26 cellular contexts compared by ENCODE assay signal in genomic region chr6:113676057-113676456, GRCh38.
A peak's percentile ranks its signal among the peaks of the same experiment; 100 is the strongest.
DNase-seq lines count a peak whose midpoint lies in the region; ATAC-seq, FAIRE-seq and TF ChIP-seq lines count a peak whose summit lies in the region.
"Had no signal": no experiment of that assay in that cellular context is flagged by ENCODE, and none has a peak within 500 bp of the region (broad histone marks: within the 10 kb centered on the region; RNA-seq: fewer than 3 reads in every experiment).

No MANE protein-coding gene starts in this region.

- FAIRE-seq in H1 (lab: Jason Lieb, UNC) = no peak
- FAIRE-seq: A549, D721Med, GM12891, GM18507 had no signal

- H3K18ac ChIP-seq in H1 (ENCODE audit: extremely low read depth, low read length) = no peak overlapping the region
- H3K18ac ChIP-seq in neuronal stem cell (ENCODE audit: low read length) = no peak overlapping the region

- no peak overlapping the region for H3K14ac ChIP-seq in H1 (ENCODE audit: insufficient read length)
- H3K14ac ChIP-seq in neuronal stem cell (ENCODE audit: low read length) = no peak overlapping the region

- TF ChIP-seq EP300 in H1 (IDR thresholded peaks at IDR 0.05; ENCODE audit: borderline replicate concordance in 1 of 2, low read depth in 2 of 2, low read length in 2 of 2) (no peak), tibial nerve (IDR thresholded peaks at IDR 0.05) (no peak)

- H3K23me2 ChIP-seq in H1 (ENCODE audit: low read depth, low read length) = no peaks in the 10 kb centered on the region

- H3K27ac Mint-ChIP-seq in GM23338 = peak overlapping the region; percentile 59; the same call in 1 of the 2 replicates
- H3K27ac Mint-ChIP-seq in HFFc6 = no peak overlapping the region
- H3K27ac Mint-ChIP-seq: CD4-positive, alpha-beta T cell had no signal

- H3K27me3 ChIP-seq in GM23338 (ENCODE audit: insufficient read depth) (no peaks in the 10 kb centered on the region), H1 (replicated peaks in 1 of 4; ENCODE audit: control insufficient read depth in 3 of 4, extremely low read depth in 1 of 4, insufficient read depth in 3 of 4, low read length in 3 of 4) (no peaks in the 10 kb centered on the region), neuronal stem cell (ENCODE audit: control insufficient read depth in 3 of 3, insufficient read depth in 3 of 3, low read depth in 1 of 3, low read length in 3 of 3) (no peaks in the 10 kb centered on the region), tibial nerve (no peaks in the 10 kb centered on the region)
- H3K27me3 ChIP-seq: BE2C; BLaER1 treated with 17β-estradiol and CSF1 and Interleukin-3, amounts not matched to agents 10 nM and 100 nM had no signal

- H4K91ac ChIP-seq in H1 (replicated peaks; ENCODE audit: insufficient read length, low read length) (no peak overlapping the region), neuronal stem cell (ENCODE audit: low read depth, low read length, poor library complexity) (no peak overlapping the region)

- H4K5ac ChIP-seq in H1 (ENCODE audit: insufficient read length, low read depth, low read length) = no peak overlapping the region

- no peaks in the 10 kb centered on the region for H3K9me2 ChIP-seq in GM23338 (ENCODE audit: insufficient read depth)

- H3K4me2 ChIP-seq in GM23338 (no peak overlapping the region; the same call in 1 of the 2 replicates), H1 (ENCODE audit: insufficient read depth in 1 of 2, low read depth in 2 of 2, low read length in 2 of 2) (no peak overlapping the region), neuronal stem cell (ENCODE audit: insufficient read depth, low read length, poor library complexity, severe bottlenecking) (no peak overlapping the region)
- H3K4me2 ChIP-seq: A549; BLaER1 treated with 17β-estradiol and CSF1 and Interleukin-3, amounts not matched to agents 10 nM and 100 nM had no signal

- no peak for DNase-seq in GM23338 (ENCODE audit: low spot score)
- no peak for DNase-seq in H1 (ENCODE audit: low read depth in 1 of 2, low spot score in 2 of 2)
- no peak for DNase-seq in neuronal stem cell (ENCODE audit: low spot score)
- DNase-seq in tibial nerve (ENCODE audit: low spot score in 2 of 2) = no peak
- no peak for DNase-seq in HFFc6
- no peak for DNase-seq in NCI-H1436 (lab: John Stamatoyannopoulos, UW)
- DNase-seq: 8988T; ACHN; AML-193; BE2C; CD4-positive, alpha-beta T cell; CD8-positive, alpha-beta memory T cell; DMS 273 treated with DMSO at 0.1 percent for 48 hours; DMS79; EL; GDM1; GOT3; H7; HCEC 1CT had no signal

- TF ChIP-seq RAD21 in H1 (IDR thresholded peaks at IDR 0.05 in 1 of 2, conservative IDR thresholded peaks at IDR 0.05 in 1 of 2; ENCODE audit: low read depth in 2 of 2, low read length in 2 of 2) = no peak

- TF ChIP-seq CTCF in GM23338 (conservative IDR thresholded peaks at IDR 0.05; ENCODE audit: low read depth in 2 of 2) (no peak), H1 (IDR thresholded peaks at IDR 0.05; ENCODE audit: control extremely low read depth in 1 of 3, insufficient read depth in 1 of 3, low read depth in 1 of 3, low read length in 3 of 3) (no peak), tibial nerve (IDR thresholded peaks at IDR 0.05) (no peak), HFFc6 (IDR thresholded peaks at IDR 0.05) (no peak)

- H3K27ac ChIP-seq in GM23338 (ENCODE audit: low read depth) (no peak overlapping the region; the same call in 1 of the 2 replicates), H1 (ENCODE audit: low read depth, low read length) (no peak overlapping the region), neuronal stem cell (replicated peaks; ENCODE audit: low read length) (no peak overlapping the region), tibial nerve (no peak overlapping the region)
- H3K27ac ChIP-seq: A549; BLaER1 treated with 17β-estradiol and CSF1 and Interleukin-3, amounts not matched to agents 10 nM and 100 nM had no signal

- H4K8ac ChIP-seq in H1 (ENCODE audit: extremely low read depth, insufficient read depth, low read length) = no peak overlapping the region
- no peak overlapping the region for H4K8ac ChIP-seq in neuronal stem cell (ENCODE audit: low read depth, low read length)

- H3K9me3 ChIP-seq in H1 (ENCODE audit: insufficient read depth in 2 of 2, low read depth in 1 of 2, low read length in 1 of 2) (no peaks in the 10 kb centered on the region), neuronal stem cell (replicated peaks in 1 of 2; ENCODE audit: control insufficient read depth in 2 of 2, insufficient read depth in 1 of 2, low read depth in 1 of 2, low read length in 2 of 2) (no peaks in the 10 kb centered on the region), tibial nerve (no peaks in the 10 kb centered on the region)
- H3K9me3 ChIP-seq: A549; BE2C; BLaER1 treated with 17β-estradiol and CSF1 and Interleukin-3, amounts not matched to agents 10 nM and 100 nM had no signal

- H3K4me3 ChIP-seq in GM23338 = no peak overlapping the region
- H3K4me3 ChIP-seq in H1 (ENCODE audit: extremely low read depth in 1 of 4, insufficient read depth in 2 of 4, low read depth in 3 of 4, low read length in 4 of 4) = no peak overlapping the region
- no peak overlapping the region for H3K4me3 ChIP-seq in neuronal stem cell (ENCODE audit: low read length in 2 of 2)
- no peak overlapping the region for H3K4me3 ChIP-seq in tibial nerve
- H3K4me3 ChIP-seq: A549; BLaER1 treated with 17β-estradiol and CSF1 and Interleukin-3, amounts not matched to agents 10 nM and 100 nM had no signal

- no peaks in the 10 kb centered on the region for H3K9me3 Mint-ChIP-seq in GM23338
- H3K9me3 Mint-ChIP-seq in HFFc6 = no peaks in the 10 kb centered on the region
- H3K9me3 Mint-ChIP-seq: CD4-positive, alpha-beta T cell had no signal

- CTCF ChIA-PET in H1 (lab: Charles Lee; ENCODE audit: partially characterized antibody) = interaction anchor here (0.6 kb wide), 2 partner anchors 114 to 146 kb away, joined by 3 read pairs; no protein-coding TSS in a partner anchor

- TF ChIP-seq POLR2A in H1 (IDR thresholded peaks at IDR 0.05; ENCODE audit: control extremely low read depth in 1 of 2, low read depth in 2 of 2, low read length in 2 of 2) = no peak
- TF ChIP-seq POLR2A in tibial nerve (IDR thresholded peaks at IDR 0.05) = no peak

- H3K9ac ChIP-seq in H1 (replicated peaks in 1 of 4; ENCODE audit: extremely low read depth in 1 of 4, low read depth in 3 of 4, low read length in 3 of 4) = no peak overlapping the region
- no peak overlapping the region for H3K9ac ChIP-seq in neuronal stem cell (ENCODE audit: low read depth, low read length, poor library complexity)
- H3K9ac ChIP-seq: BLaER1 treated with 17β-estradiol and CSF1 and Interleukin-3, amounts not matched to agents 10 nM and 100 nM had no signal

- H3F3A ChIP-seq in GM23338 (replicated peaks; ENCODE audit: low read depth) = no peaks in the 10 kb centered on the region

- H2BK120ac ChIP-seq in H1 (replicated peaks; ENCODE audit: low read depth, low read length) (no peak overlapping the region), neuronal stem cell (ENCODE audit: low read depth, low read length) (no peak overlapping the region)

- H3K36me3 Mint-ChIP-seq in GM23338 (ENCODE audit: low read depth) = no peaks in the 10 kb centered on the region
- H3K36me3 Mint-ChIP-seq in HFFc6 (ENCODE audit: low read depth) = no peaks in the 10 kb centered on the region
- H3K36me3 Mint-ChIP-seq: CD14-positive monocyte; CD8-positive, alpha-beta memory T cell had no signal

- no peak overlapping the region for H2BK20ac ChIP-seq in H1 (ENCODE audit: low read length)

- no peak overlapping the region for H3K4me3 Mint-ChIP-seq in GM23338
- H3K4me3 Mint-ChIP-seq in HFFc6 = no peak overlapping the region
- H3K4me3 Mint-ChIP-seq: CD14-positive monocyte; CD4-positive, alpha-beta T cell; CD8-positive, alpha-beta memory T cell had no signal

- WGBS in H1 (ENCODE audit: extremely low coverage in 1 of 2, insufficient coverage in 1 of 2, insufficient read length in 1 of 2, insufficient replicate concordance in 2 of 2, low coverage in 1 of 2, low lambda C conversion rate in 2 of 2, missing lambda C conversion rate in 1 of 2), 2 experiments = 91% methylated on average over 4 of the region's 4 CpGs; no CpG with 5 or more reads in 1 of the 2 experiments
- WGBS in neuronal stem cell (ENCODE audit: extremely low coverage in 2 of 2, insufficient read length in 2 of 2, insufficient replicate concordance in 1 of 2), 2 donors = no CpG with 5 or more reads among the region's 4 CpGs
- WGBS in tibial nerve, 2 donors = 54% methylated on average over 4 of the region's 4 CpGs

- no peaks in the 10 kb centered on the region for H3K36me3 ChIP-seq in GM23338 (ENCODE audit: insufficient read depth)
- H3K36me3 ChIP-seq in H1 (ENCODE audit: control insufficient read depth in 2 of 4, insufficient read depth in 4 of 4, low read length in 3 of 4) = no peaks in the 10 kb centered on the region
- H3K36me3 ChIP-seq in neuronal stem cell (replicated peaks in 1 of 2; ENCODE audit: control insufficient read depth in 2 of 2, insufficient read depth in 2 of 2, low read length in 2 of 2) = no peaks in the 10 kb centered on the region
- H3K36me3 ChIP-seq in tibial nerve = no peaks in the 10 kb centered on the region
- H3K36me3 ChIP-seq: BE2C; BLaER1 treated with 17β-estradiol and CSF1 and Interleukin-3, amounts not matched to agents 10 nM and 100 nM had no signal

- H2BK5ac ChIP-seq in H1 (ENCODE audit: low read depth, low read length) = no peak overlapping the region
- H2BK5ac ChIP-seq in neuronal stem cell (ENCODE audit: low read length) = no peak overlapping the region

- H2BK15ac ChIP-seq in H1 (ENCODE audit: low read length) (no peak overlapping the region), neuronal stem cell (ENCODE audit: low read length) (no peak overlapping the region)

- H3K23ac ChIP-seq in H1 (ENCODE audit: insufficient read length) (no peak overlapping the region), neuronal stem cell (ENCODE audit: low read depth, low read length, poor library complexity) (no peak overlapping the region)

- H3K79me2 ChIP-seq in GM23338 (replicated peaks; ENCODE audit: insufficient read depth) (no peaks in the 10 kb centered on the region), H1 (ENCODE audit: control insufficient read depth in 1 of 2, insufficient read depth in 2 of 2, low read length in 2 of 2) (no peaks in the 10 kb centered on the region)

- peaks cover 34% of the 10 kb centered on the region for H3K4me1 ChIP-seq in GM23338 (ENCODE audit: insufficient read depth)
- peaks cover 3 to 22% (median 18%) of the 10 kb centered on the region in 4 experiments; a peak in 5 of 7 replicates for H3K4me1 ChIP-seq in H1 (replicated peaks in 1 of 4; ENCODE audit: control insufficient read depth in 3 of 4, insufficient read depth in 4 of 4, low read length in 3 of 4)
- peaks cover 6 to 10% of the 10 kb centered on the region in 2 donors for H3K4me1 ChIP-seq in neuronal stem cell (ENCODE audit: control insufficient read depth in 2 of 2, insufficient read depth in 1 of 2, low read depth in 1 of 2, low read length in 2 of 2)
- H3K4me1 ChIP-seq in tibial nerve = peaks cover 0 to 27% (median 8%) of the 10 kb centered on the region in 4 donors

- H3K56ac ChIP-seq in H1 (replicated peaks; ENCODE audit: insufficient read length, low read depth, low read length) = no peak overlapping the region

- H4K20me1 ChIP-seq in GM23338 (replicated peaks; ENCODE audit: insufficient read depth) (no peaks in the 10 kb centered on the region), H1 (replicated peaks in 1 of 2; ENCODE audit: control insufficient read depth in 1 of 2, insufficient read depth in 2 of 2, low read length in 2 of 2) (no peaks in the 10 kb centered on the region)
- H4K20me1 ChIP-seq: BLaER1 treated with 17β-estradiol and CSF1 and Interleukin-3, amounts not matched to agents 10 nM and 100 nM had no signal

- H3K4ac ChIP-seq in H1 (replicated peaks; ENCODE audit: insufficient read length, low read depth, low read length) (no peak overlapping the region), neuronal stem cell (ENCODE audit: low read length) (no peak overlapping the region)

- peak overlapping the region; percentile 74; the same call in 1 of the 2 replicates for H2AFZ ChIP-seq in GM23338
- H2AFZ ChIP-seq in H1 (ENCODE audit: low read length) = 0 out of 2 replicates have a peak overlapping the region, but pooled peaks have one; percentile 21
- H2AFZ ChIP-seq in neuronal stem cell (ENCODE audit: low read length) = peak overlapping the region; percentile 2

- H3K79me1 ChIP-seq in H1 (ENCODE audit: low read depth, low read length) (no peaks in the 10 kb centered on the region), neuronal stem cell (ENCODE audit: low read depth, low read length) (no peaks in the 10 kb centered on the region)

- POLR2A ChIA-PET in H1 (lab: Charles Lee; ENCODE audit: partially characterized antibody) = no interaction called here

- H2BK12ac ChIP-seq in H1 (ENCODE audit: low read depth, low read length) (no peak overlapping the region), neuronal stem cell (ENCODE audit: low read length) (no peak overlapping the region)

- H3K4me1 Mint-ChIP-seq in GM23338 (peaks cover 37% of the 10 kb centered on the region), HFFc6 (ENCODE audit: low read depth) (peaks cover 17% of the 10 kb centered on the region)
- H3K4me1 Mint-ChIP-seq: CD8-positive, alpha-beta memory T cell had no signal

- H2AK5ac ChIP-seq in H1 (ENCODE audit: low read depth, low read length) = no peak overlapping the region
- no peak overlapping the region for H2AK5ac ChIP-seq in neuronal stem cell (ENCODE audit: low read depth, low read length)

- no peak for ATAC-seq in GM23338
- no peak for ATAC-seq in GM19463 (IDR thresholded peaks at IDR 0.05; ENCODE audit: unreplicated experiment)
- ATAC-seq: A549 had no signal

- H3K27me3 Mint-ChIP-seq in GM23338 (ENCODE audit: insufficient read depth, low read depth, poor library complexity) (no peaks in the 10 kb centered on the region), HFFc6 (ENCODE audit: insufficient read depth) (peaks cover 6% of the 10 kb centered on the region)

Comparison
In these comparisons a context has a peak if more than half of its experiments do, and no peak if none do; other contexts are left out.
1. H2AFZ ChIP-seq: peak in every context shown above with its lines; median percentile 74 in GM23338; 21 in H1; 2 in neuronal stem cell.